1 cellular context compared by ENCODE assay signal in the genomic region with DNA sequence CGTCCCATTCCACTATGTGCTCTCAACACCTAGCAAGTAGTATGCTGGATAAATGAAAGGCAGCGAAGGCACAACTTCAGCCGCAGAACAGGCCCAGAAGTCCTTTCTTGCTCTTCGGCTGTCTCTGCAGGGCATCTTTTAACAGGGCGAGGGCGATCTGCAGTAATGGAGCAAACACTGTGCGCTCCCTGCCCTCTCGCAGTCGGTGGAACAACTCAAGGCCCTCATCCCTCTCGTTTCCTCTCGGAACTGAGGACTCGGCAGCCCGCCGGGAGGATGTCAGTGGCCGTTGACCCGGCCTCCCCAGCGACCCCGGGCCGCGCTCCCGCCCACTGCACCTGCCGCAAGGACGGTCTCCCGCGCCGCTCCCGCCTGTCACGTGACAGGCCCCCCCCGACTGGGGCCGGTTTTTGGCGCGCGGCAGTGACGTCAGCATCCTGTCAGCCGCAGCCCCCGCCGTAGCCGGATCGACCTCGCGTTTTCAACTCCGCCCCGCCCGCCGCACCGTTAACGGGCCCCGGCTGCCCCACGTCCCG.
A peak's percentile ranks its signal among the peaks of the same experiment; 100 is the strongest.
TF ChIP-seq lines count a peak whose summit lies in the region.

No MANE protein-coding gene starts in this region.

TF ChIP-seq in HepG2, 621 proteins besides CTCF, POLR2A, EP300 and RAD21 (continued from another document and continues in another):
- TF ChIP-seq, protein P1, sequence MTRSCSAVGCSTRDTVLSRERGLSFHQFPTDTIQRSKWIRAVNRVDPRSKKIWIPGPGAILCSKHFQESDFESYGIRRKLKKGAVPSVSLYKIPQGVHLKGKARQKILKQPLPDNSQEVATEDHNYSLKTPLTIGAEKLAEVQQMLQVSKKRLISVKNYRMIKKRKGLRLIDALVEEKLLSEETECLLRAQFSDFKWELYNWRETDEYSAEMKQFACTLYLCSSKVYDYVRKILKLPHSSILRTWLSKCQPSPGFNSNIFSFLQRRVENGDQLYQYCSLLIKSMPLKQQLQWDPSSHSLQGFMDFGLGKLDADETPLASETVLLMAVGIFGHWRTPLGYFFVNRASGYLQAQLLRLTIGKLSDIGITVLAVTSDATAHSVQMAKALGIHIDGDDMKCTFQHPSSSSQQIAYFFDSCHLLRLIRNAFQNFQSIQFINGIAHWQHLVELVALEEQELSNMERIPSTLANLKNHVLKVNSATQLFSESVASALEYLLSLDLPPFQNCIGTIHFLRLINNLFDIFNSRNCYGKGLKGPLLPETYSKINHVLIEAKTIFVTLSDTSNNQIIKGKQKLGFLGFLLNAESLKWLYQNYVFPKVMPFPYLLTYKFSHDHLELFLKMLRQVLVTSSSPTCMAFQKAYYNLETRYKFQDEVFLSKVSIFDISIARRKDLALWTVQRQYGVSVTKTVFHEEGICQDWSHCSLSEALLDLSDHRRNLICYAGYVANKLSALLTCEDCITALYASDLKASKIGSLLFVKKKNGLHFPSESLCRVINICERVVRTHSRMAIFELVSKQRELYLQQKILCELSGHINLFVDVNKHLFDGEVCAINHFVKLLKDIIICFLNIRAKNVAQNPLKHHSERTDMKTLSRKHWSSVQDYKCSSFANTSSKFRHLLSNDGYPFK (CRISPR knock-in tag; IDR thresholded peaks at IDR 0.05; ENCODE audit: borderline replicate concordance) = peak; percentile 44; the same call in 1 of the 2 replicates
- TF ChIP-seq DBP (CRISPR knock-in tag; IDR thresholded peaks at IDR 0.05; ENCODE audit: not compliant biosample characterization) (no peak), HNRNPK (IDR thresholded peaks at IDR 0.05; ENCODE audit: low read depth, low read length, poor library complexity, severe bottlenecking) (no peak), ARHGAP35 (CRISPR knock-in tag; IDR thresholded peaks at IDR 0.05; ENCODE audit: borderline replicate concordance) (no peak), TBP (CRISPR knock-in tag; IDR thresholded peaks at IDR 0.05) (no peak), CSRNP2 (CRISPR knock-in tag; conservative IDR thresholded peaks at IDR 0.05; ENCODE audit: low read depth) (no peak; the same call in 1 of the 2 replicates), ZNF367 (CRISPR knock-in tag; IDR thresholded peaks at IDR 0.05; ENCODE audit: borderline replicate concordance) (0 out of 2 replicates have a peak, but pooled peaks have one; percentile 68), POLR2AphosphoS2 (IDR thresholded peaks at IDR 0.05; ENCODE audit: low read depth, low read length) (no peak), ZNF446 (CRISPR knock-in tag; IDR thresholded peaks at IDR 0.05) (no peak), SALL1 (CRISPR knock-in tag; IDR thresholded peaks at IDR 0.05) (peak; percentile 91), ZSCAN29 (CRISPR knock-in tag; conservative IDR thresholded peaks at IDR 0.05) (0 out of 2 replicates have a peak, but pooled peaks have one; percentile 75), PAX8 (CRISPR knock-in tag; IDR thresholded peaks at IDR 0.05; ENCODE audit: borderline replicate concordance) (peak; percentile 82; the same call in 1 of the 2 replicates), FOXK1 (CRISPR knock-in tag; IDR thresholded peaks at IDR 0.05; ENCODE audit: borderline replicate concordance, low read depth) (peak; percentile 75; the same call in 1 of the 2 replicates), NFKB2 (CRISPR knock-in tag; IDR thresholded peaks at IDR 0.05; ENCODE audit: borderline replicate concordance) (peak; percentile 23; the same call in 1 of the 2 replicates), PCBP2 (optimal IDR thresholded peaks at IDR 0.05; ENCODE audit: low read depth, low read length, poor library complexity, severe bottlenecking) (no peak), ZNF275 (CRISPR knock-in tag; IDR thresholded peaks at IDR 0.05; ENCODE audit: borderline replicate concordance) (0 out of 2 replicates have a peak, but pooled peaks have one; percentile 64), ZMYM2 (CRISPR knock-in tag; IDR thresholded peaks at IDR 0.05) (no peak), KAT8 (CRISPR knock-in tag; IDR thresholded peaks at IDR 0.05) (peak; percentile 79; the same call in 1 of the 2 replicates), ZSCAN9 (CRISPR knock-in tag; IDR thresholded peaks at IDR 0.05; ENCODE audit: borderline replicate concordance) (no peak; the same call in 1 of the 2 replicates), AHR (CRISPR knock-in tag; IDR thresholded peaks at IDR 0.05) (no peak), ZNF451 (CRISPR knock-in tag; IDR thresholded peaks at IDR 0.05) (peak; percentile 62; the same call in 1 of the 2 replicates), ZMYM4 (CRISPR knock-in tag; IDR thresholded peaks at IDR 0.05) (peak; percentile 92), PAF1 (CRISPR knock-in tag; IDR thresholded peaks at IDR 0.05) (0 out of 2 replicates have a peak, but pooled peaks have one; percentile 63), GATA4 (IDR thresholded peaks at IDR 0.05; ENCODE audit: borderline replicate concordance, low read depth) (peak; percentile 75; the same call in 1 of the 2 replicates), DZIP1 (CRISPR knock-in tag; IDR thresholded peaks at IDR 0.05) (no peak), ZNF557 (CRISPR knock-in tag; IDR thresholded peaks at IDR 0.05) (no peak), ZNF672 (CRISPR knock-in tag; IDR thresholded peaks at IDR 0.05) (no peak; the same call in 1 of the 2 replicates), ATF1 (CRISPR knock-in tag; IDR thresholded peaks at IDR 0.05) (peak; percentile 90), NFE2 (CRISPR knock-in tag; IDR thresholded peaks at IDR 0.05) (no peak), SP1 (IDR thresholded peaks at IDR 0.05) (no peak), SP1 (CRISPR knock-in tag; IDR thresholded peaks at IDR 0.05) (peak; percentile 82), ZFYVE20 (CRISPR knock-in tag; IDR thresholded peaks at IDR 0.05; ENCODE audit: borderline replicate concordance, low read depth) (no peak), NFIC (IDR thresholded peaks at IDR 0.05; ENCODE audit: low read length) (no peak), ZNF232 (CRISPR knock-in tag; IDR thresholded peaks at IDR 0.05; ENCODE audit: borderline replicate concordance) (peak; percentile 43; the same call in 1 of the 2 replicates)
- TF ChIP-seq, protein P2, sequence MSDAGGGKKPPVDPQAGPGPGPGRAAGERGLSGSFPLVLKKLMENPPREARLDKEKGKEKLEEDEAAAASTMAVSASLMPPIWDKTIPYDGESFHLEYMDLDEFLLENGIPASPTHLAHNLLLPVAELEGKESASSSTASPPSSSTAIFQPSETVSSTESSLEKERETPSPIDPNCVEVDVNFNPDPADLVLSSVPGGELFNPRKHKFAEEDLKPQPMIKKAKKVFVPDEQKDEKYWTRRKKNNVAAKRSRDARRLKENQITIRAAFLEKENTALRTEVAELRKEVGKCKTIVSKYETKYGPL (CRISPR knock-in tag; IDR thresholded peaks at IDR 0.05) = no peak
- TF ChIP-seq, protein P3, sequence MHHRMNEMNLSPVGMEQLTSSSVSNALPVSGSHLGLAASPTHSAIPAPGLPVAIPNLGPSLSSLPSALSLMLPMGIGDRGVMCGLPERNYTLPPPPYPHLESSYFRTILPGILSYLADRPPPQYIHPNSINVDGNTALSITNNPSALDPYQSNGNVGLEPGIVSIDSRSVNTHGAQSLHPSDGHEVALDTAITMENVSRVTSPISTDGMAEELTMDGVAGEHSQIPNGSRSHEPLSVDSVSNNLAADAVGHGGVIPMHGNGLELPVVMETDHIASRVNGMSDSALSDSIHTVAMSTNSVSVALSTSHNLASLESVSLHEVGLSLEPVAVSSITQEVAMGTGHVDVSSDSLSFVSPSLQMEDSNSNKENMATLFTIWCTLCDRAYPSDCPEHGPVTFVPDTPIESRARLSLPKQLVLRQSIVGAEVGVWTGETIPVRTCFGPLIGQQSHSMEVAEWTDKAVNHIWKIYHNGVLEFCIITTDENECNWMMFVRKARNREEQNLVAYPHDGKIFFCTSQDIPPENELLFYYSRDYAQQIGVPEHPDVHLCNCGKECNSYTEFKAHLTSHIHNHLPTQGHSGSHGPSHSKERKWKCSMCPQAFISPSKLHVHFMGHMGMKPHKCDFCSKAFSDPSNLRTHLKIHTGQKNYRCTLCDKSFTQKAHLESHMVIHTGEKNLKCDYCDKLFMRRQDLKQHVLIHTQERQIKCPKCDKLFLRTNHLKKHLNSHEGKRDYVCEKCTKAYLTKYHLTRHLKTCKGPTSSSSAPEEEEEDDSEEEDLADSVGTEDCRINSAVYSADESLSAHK (CRISPR knock-in tag; IDR thresholded peaks at IDR 0.05; ENCODE audit: borderline replicate concordance) = no peak
- TF ChIP-seq, protein P4, sequence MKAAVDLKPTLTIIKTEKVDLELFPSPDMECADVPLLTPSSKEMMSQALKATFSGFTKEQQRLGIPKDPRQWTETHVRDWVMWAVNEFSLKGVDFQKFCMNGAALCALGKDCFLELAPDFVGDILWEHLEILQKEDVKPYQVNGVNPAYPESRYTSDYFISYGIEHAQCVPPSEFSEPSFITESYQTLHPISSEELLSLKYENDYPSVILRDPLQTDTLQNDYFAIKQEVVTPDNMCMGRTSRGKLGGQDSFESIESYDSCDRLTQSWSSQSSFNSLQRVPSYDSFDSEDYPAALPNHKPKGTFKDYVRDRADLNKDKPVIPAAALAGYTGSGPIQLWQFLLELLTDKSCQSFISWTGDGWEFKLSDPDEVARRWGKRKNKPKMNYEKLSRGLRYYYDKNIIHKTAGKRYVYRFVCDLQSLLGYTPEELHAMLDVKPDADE (CRISPR knock-in tag; IDR thresholded peaks at IDR 0.05) = 0 out of 2 replicates have a peak, but pooled peaks have one; percentile 22
- TF ChIP-seq, protein P5, sequence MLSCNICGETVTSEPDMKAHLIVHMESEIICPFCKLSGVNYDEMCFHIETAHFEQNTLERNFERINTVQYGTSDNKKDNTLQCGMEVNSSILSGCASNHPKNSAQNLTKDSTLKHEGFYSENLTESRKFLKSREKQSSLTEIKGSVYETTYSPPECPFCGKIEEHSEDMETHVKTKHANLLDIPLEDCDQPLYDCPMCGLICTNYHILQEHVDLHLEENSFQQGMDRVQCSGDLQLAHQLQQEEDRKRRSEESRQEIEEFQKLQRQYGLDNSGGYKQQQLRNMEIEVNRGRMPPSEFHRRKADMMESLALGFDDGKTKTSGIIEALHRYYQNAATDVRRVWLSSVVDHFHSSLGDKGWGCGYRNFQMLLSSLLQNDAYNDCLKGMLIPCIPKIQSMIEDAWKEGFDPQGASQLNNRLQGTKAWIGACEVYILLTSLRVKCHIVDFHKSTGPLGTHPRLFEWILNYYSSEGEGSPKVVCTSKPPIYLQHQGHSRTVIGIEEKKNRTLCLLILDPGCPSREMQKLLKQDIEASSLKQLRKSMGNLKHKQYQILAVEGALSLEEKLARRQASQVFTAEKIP (CRISPR knock-in tag; IDR thresholded peaks at IDR 0.05; ENCODE audit: borderline replicate concordance) = no peak
- TF ChIP-seq, protein P6, sequence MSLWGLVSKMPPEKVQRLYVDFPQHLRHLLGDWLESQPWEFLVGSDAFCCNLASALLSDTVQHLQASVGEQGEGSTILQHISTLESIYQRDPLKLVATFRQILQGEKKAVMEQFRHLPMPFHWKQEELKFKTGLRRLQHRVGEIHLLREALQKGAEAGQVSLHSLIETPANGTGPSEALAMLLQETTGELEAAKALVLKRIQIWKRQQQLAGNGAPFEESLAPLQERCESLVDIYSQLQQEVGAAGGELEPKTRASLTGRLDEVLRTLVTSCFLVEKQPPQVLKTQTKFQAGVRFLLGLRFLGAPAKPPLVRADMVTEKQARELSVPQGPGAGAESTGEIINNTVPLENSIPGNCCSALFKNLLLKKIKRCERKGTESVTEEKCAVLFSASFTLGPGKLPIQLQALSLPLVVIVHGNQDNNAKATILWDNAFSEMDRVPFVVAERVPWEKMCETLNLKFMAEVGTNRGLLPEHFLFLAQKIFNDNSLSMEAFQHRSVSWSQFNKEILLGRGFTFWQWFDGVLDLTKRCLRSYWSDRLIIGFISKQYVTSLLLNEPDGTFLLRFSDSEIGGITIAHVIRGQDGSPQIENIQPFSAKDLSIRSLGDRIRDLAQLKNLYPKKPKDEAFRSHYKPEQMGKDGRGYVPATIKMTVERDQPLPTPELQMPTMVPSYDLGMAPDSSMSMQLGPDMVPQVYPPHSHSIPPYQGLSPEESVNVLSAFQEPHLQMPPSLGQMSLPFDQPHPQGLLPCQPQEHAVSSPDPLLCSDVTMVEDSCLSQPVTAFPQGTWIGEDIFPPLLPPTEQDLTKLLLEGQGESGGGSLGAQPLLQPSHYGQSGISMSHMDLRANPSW (CRISPR knock-in tag; IDR thresholded peaks at IDR 0.05; ENCODE audit: borderline replicate concordance) = 0 out of 2 replicates have a peak, but pooled peaks have one; percentile 88
